1 cellular context compared by ENCODE assay signal in the genomic region with DNA sequence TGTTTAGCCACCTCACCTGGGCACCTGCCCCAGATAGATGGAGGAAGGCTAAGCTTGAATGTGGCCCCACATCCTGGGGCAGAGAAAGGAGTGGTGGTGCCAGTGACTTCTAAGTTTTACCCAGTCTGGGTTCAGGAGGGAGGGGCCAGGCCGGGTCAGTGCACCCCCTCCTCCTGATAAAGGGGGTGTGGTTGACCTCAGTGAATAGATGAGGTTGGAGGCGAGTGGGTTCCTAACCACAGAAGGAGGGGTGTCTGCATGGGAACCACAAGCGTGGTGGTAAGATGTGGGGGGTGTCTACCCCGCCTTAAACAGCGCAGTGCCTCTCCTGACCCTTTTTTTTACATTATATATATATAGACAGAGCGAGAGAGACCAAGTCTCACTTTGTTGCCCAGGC.
TF ChIP-seq lines count a peak whose summit lies in the region.

No MANE protein-coding gene starts in this region.

TF ChIP-seq in K562, 482 proteins besides CTCF, POLR2A, EP300 and RAD21 (continued from another document):
- TF ChIP-seq, protein P1, sequence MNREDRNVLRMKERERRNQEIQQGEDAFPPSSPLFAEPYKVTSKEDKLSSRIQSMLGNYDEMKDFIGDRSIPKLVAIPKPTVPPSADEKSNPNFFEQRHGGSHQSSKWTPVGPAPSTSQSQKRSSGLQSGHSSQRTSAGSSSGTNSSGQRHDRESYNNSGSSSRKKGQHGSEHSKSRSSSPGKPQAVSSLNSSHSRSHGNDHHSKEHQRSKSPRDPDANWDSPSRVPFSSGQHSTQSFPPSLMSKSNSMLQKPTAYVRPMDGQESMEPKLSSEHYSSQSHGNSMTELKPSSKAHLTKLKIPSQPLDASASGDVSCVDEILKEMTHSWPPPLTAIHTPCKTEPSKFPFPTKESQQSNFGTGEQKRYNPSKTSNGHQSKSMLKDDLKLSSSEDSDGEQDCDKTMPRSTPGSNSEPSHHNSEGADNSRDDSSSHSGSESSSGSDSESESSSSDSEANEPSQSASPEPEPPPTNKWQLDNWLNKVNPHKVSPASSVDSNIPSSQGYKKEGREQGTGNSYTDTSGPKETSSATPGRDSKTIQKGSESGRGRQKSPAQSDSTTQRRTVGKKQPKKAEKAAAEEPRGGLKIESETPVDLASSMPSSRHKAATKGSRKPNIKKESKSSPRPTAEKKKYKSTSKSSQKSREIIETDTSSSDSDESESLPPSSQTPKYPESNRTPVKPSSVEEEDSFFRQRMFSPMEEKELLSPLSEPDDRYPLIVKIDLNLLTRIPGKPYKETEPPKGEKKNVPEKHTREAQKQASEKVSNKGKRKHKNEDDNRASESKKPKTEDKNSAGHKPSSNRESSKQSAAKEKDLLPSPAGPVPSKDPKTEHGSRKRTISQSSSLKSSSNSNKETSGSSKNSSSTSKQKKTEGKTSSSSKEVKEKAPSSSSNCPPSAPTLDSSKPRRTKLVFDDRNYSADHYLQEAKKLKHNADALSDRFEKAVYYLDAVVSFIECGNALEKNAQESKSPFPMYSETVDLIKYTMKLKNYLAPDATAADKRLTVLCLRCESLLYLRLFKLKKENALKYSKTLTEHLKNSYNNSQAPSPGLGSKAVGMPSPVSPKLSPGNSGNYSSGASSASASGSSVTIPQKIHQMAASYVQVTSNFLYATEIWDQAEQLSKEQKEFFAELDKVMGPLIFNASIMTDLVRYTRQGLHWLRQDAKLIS (CRISPR knock-in tag; IDR thresholded peaks at IDR 0.05), result no peak
- TF ChIP-seq E4F1 (CRISPR knock-in tag; IDR thresholded peaks at IDR 0.05; ENCODE audit: borderline replicate concordance) (no peak), ILF3 (IDR thresholded peaks at IDR 0.05; ENCODE audit: borderline replicate concordance) (no peak), NR2F6 (CRISPR knock-in tag; IDR thresholded peaks at IDR 0.05) (no peak), MAFF (IDR thresholded peaks at IDR 0.05; ENCODE audit: low read length) (no peak), DIDO1 (tag; IDR thresholded peaks at IDR 0.05; ENCODE audit: low read depth) (no peak), SNRNP70 (optimal IDR thresholded peaks at IDR 0.05; ENCODE audit: low read depth, low read length) (no peak), POLR2G (IDR thresholded peaks at IDR 0.05; ENCODE audit: low read depth, low read length) (no peak), GABPB2 (CRISPR knock-in tag; conservative IDR thresholded peaks at IDR 0.05) (no peak), NFXL1 (CRISPR knock-in tag; IDR thresholded peaks at IDR 0.05) (no peak), KAT8 (IDR thresholded peaks at IDR 0.05; ENCODE audit: low read depth) (no peak), ZNF764 (CRISPR knock-in tag; IDR thresholded peaks at IDR 0.05; ENCODE audit: low read depth) (no peak), SMAD1 (IDR thresholded peaks at IDR 0.05; ENCODE audit: low read depth, low read length, partially characterized antibody) (no peak)
